21 cellular contexts compared by ENCODE assay signal in genomic region chr1:186557147-186557777, GRCh38.
"Had no signal": no experiment of that assay in that cellular context is flagged by ENCODE, and none has a peak within 500 bp of the region (broad histone marks: within the 10 kb centered on the region; RNA-seq: fewer than 3 reads in every experiment).

No MANE protein-coding gene starts in this region.

- H3K9me3 ChIP-seq: colonic mucosa, esophagus squamous epithelium, gastrocnemius medialis, lower lobe of right lung, mucosa of descending colon had no signal

- DNase-seq: colonic mucosa; cortex of kidney; dorsolateral prefrontal cortex; effector CD4-positive, alpha-beta T cell; effector memory CD4-positive, alpha-beta T cell; esophagus squamous epithelium; foreskin fibroblast; gastrocnemius medialis; glutamatergic neuron; head of caudate nucleus; heart right ventricle; hippocampal formation; left cardiac atrium; left lung; left ventricle myocardium superior; lower lobe of right lung; mesenchymal stem cell; mucosa of descending colon; naive B cell had no signal

- H3K4me3 ChIP-seq: colonic mucosa, dorsolateral prefrontal cortex, esophagus squamous epithelium, gastrocnemius medialis, heart right ventricle, left lung, lower lobe of right lung, mucosa of descending colon had no signal

- H3K27me3 ChIP-seq: colonic mucosa, dorsolateral prefrontal cortex, esophagus squamous epithelium, gastrocnemius medialis, heart right ventricle, left lung had no signal

- ATAC-seq: gastrocnemius medialis, heart right ventricle, left cardiac atrium, left lung, left ventricle myocardium superior, lower lobe of right lung, mucosa of descending colon had no signal

- FAIRE-seq: endothelial cell of umbilical vein, islet of Langerhans had no signal

- H3K36me3 ChIP-seq: colonic mucosa, esophagus squamous epithelium, gastrocnemius medialis, heart right ventricle, left lung, lower lobe of right lung had no signal

- H3K4me1 ChIP-seq: colonic mucosa, gastrocnemius medialis, heart right ventricle, left lung, lower lobe of right lung had no signal

- H3K27ac ChIP-seq: colonic mucosa, dorsolateral prefrontal cortex, esophagus squamous epithelium, gastrocnemius medialis, heart right ventricle, left lung, lower lobe of right lung had no signal
